ENCODE assay signal across 24 cellular contexts in genomic region chr11:128900468-128900867, GRCh38. TPM values are rescaled to one million over a fixed set of nuclear protein-coding genes. Genes with fewer than 3 reads are reported as not detected.
DNase-seq lines count a peak whose midpoint lies in the region; ATAC-seq and TF ChIP-seq lines count a peak whose summit lies in the region.
"Had no signal": no experiment of that assay in that cellular context is flagged by ENCODE, and none has a peak within 500 bp of the region (broad histone marks: within the 10 kb centered on the region; RNA-seq: fewer than 3 reads in every experiment).

No MANE protein-coding gene starts in this region.

- 51% methylated on average over 4 of the region's 4 CpGs for WGBS in right cardiac atrium
- 15% methylated on average over 4 of the region's 4 CpGs for WGBS in right lobe of liver (ENCODE audit: insufficient coverage, low coverage, low lambda C conversion rate, missing lambda C conversion rate)

- TF ChIP-seq POLR2A in right lobe of liver (IDR thresholded peaks at IDR 0.05): no peak

- H3K27ac ChIP-seq in right cardiac atrium (ENCODE audit: low read length): peak overlapping the region; percentile 38
- H3K27ac ChIP-seq in right lobe of liver: no peak overlapping the region
- H3K27ac ChIP-seq: KMS-11 had no signal

- H3K9me3 ChIP-seq in right cardiac atrium (ENCODE audit: control insufficient read depth, low read length) (no peaks in the 10 kb centered on the region), right lobe of liver (no peaks in the 10 kb centered on the region)
- H3K9me3 ChIP-seq: SK-N-SH had no signal

- no peaks in the 10 kb centered on the region for H3K36me3 ChIP-seq in right lobe of liver

- intact Hi-C loops in right cardiac atrium (cut with DNase I): no loop called here
- intact Hi-C loops in cardiac septum (cut with DNase I): no loop called here
- intact Hi-C loops in right lobe of liver (cut with DNase I): no loop called here

- DNase-seq in right cardiac atrium (no peak), cardiac septum (ENCODE audit: low spot score) (no peak), cerebellar cortex (ENCODE audit: low spot score) (peak; percentile 84), right lobe of liver (peak; percentile 73 to 89 (median 82)), dedifferentiated amniotic fluid mesenchymal stem cell (ENCODE audit: extremely low spot score) (no peak), NCI-H2171 (lab: John Stamatoyannopoulos, UW) (no peak), CD1c-positive myeloid dendritic cell (ENCODE audit: extremely low spot score) (no peak)
- DNase-seq: CD4-positive, alpha-beta T cell; COR-L47; DMS153; GOT3; IMR-90; NCI-H1105; NCI-H146; NCI-H2029; NCI-H2171 treated with DMSO at 0.1 percent for 48 hours; NCI-H524 treated with DMSO at 0.1 percent for 48 hours; PC-3; SHP77 treated with DMSO at 0.1 percent for 48 hours; SK-N-SH had no signal

- no peak for TF ChIP-seq CTCF in right lobe of liver (IDR thresholded peaks at IDR 0.05)

- H3K27me3 ChIP-seq in right cardiac atrium (ENCODE audit: control insufficient read depth, insufficient read depth) (no peaks in the 10 kb centered on the region), right lobe of liver (no peaks in the 10 kb centered on the region)

- ATAC-seq in right cardiac atrium: no peak
- ATAC-seq in right lobe of liver: peak; percentile 76 to 90 (median 78)
- ATAC-seq: HCT116, PC-3 had no signal

- H3K4me1 ChIP-seq in right cardiac atrium (ENCODE audit: control insufficient read depth, insufficient read depth, low read length): peaks cover 6% of the 10 kb centered on the region
- peaks cover 0 to 39% (median 14%) of the 10 kb centered on the region in 4 donors for H3K4me1 ChIP-seq in right lobe of liver

- H3K4me3 ChIP-seq in right cardiac atrium (ENCODE audit: low read length): no peak overlapping the region
- H3K4me3 ChIP-seq in right lobe of liver: no peak overlapping the region

RNA-seq across cellular contexts. Expression of gene KCNJ5, which starts 9.3 kb away (rescaled TPM):
- 10 to 100 TPM in 3 of 4 donors, 1 to 10 TPM in 1; 9.3 to 30.0 (median 24.0) TPM for total RNA-seq in right cardiac atrium
- polyA plus RNA-seq in right cardiac atrium: 15.8 TPM
- total RNA-seq in cardiac septum: 12.1 TPM
- under 1 TPM; 0.05 to 0.80 (median 0.11) TPM for total RNA-seq in right lobe of liver
- total RNA-seq: PC-3 had no signal
- polyA plus RNA-seq: BJ had no signal

RNA-seq across cellular contexts. Expression of gene KCNJ1, which starts 33.4 kb away (rescaled TPM):
- under 1 TPM in 1 of 4 donors, not detected in 3; 0.17 TPM for total RNA-seq in right cardiac atrium
- 0.09 TPM for polyA plus RNA-seq in right cardiac atrium
- not detected for total RNA-seq in cardiac septum
- total RNA-seq in right lobe of liver: not detected
- total RNA-seq: IMR-90, PC-3, RPMI7951 had no signal
- polyA plus RNA-seq: BJ, IMR-90, SK-N-SH had no signal

RNA-seq across cellular contexts. Expression of gene TP53AIP1, which starts 42.2 kb away (rescaled TPM):
- total RNA-seq in right cardiac atrium (not detected), cardiac septum (not detected), right lobe of liver (under 1 TPM in 1 of 6 experiments, not detected in 5; 0.22 TPM)
- polyA plus RNA-seq in right cardiac atrium: 0.05 TPM
- total RNA-seq: IMR-90, RPMI7951 had no signal
- polyA plus RNA-seq: BJ, IMR-90 had no signal

Comparison
In these comparisons a context has a peak if more than half of its experiments do, and no peak if none do; other contexts are left out.
1. ATAC-seq: peak in right lobe of liver (4 of 4); none in right cardiac atrium (0 of 2).
2. DNase-seq: peak in cerebellar cortex (single experiment) and right lobe of liver (3 of 3); none in right cardiac atrium (0 of 3), cardiac septum (single experiment), dedifferentiated amniotic fluid mesenchymal stem cell (single experiment), NCI-H2171 (single experiment) and CD1c-positive myeloid dendritic cell (single experiment).